In the genomic region with DNA sequence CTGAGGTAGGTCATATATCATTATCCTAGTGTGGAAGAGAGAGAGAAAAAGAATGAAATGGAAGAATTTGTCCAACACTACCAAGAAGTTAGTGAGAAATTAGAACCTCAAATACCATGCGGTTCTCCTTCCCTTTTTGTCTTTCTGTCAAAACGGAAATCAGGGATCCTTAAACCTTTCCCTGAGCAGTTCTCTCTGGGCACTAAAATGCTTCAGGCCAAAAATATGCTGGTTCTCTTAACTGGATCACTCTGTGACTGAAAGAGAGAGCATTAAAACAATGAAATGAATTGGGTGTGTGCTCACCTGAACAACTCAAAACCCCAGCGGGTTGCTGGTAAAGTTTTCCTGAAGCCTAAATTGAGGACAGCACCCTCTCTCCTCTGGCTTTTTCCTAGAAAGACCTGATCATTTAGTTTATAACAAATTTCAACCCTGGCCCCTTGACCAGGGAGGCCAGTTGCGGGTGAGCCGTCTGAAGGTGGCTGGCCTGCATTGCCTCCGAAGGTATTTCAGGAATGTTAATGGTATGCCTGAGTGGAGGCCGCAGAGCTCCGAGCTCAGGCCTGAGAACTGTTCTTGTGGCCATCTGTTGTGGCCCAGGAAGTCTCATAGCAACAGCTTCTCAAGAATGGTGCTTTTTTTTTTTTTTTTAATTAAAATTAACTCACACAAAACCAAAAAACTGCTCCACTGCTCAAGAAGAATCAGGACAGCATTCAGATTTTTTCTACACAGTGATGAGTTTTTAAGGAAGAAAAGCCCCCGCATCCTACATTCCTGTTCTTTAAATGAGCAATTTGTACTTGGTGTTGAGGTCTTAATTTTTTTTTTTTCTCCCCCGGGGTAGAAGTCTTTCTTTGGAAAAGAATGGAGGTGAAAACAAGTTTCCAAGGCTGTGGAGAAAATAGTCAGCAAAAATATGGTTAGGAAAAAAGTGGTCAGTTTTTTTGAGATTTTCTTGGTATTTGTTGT, we compare ENCODE assay signal across 10 cellular contexts.
DNase-seq lines count a peak whose midpoint lies in the region; ATAC-seq and TF ChIP-seq lines count a peak whose summit lies in the region.
"Had no signal": no experiment of that assay in that cellular context is flagged by ENCODE, and none has a peak within 500 bp of the region (broad histone marks: within the 10 kb centered on the region; RNA-seq: fewer than 3 reads in every experiment).

No MANE protein-coding gene starts in this region.

- peaks cover 0 to 3% (median 0%) of the 10 kb centered on the region in 7 donors for H3K9me3 Mint-ChIP-seq in CD14-positive monocyte
- H3K9me3 Mint-ChIP-seq in activated CD4-positive, alpha-beta T cell treated with anti-CD3 and anti-CD28 coated beads, Interleukin-2, amount 10 ng/mL, durations not matched to agents 24 days and 14 days: no peaks in the 10 kb centered on the region

- H3K4me3 Mint-ChIP-seq in CD14-positive monocyte: no peak overlapping the region
- H3K4me3 Mint-ChIP-seq in activated CD4-positive, alpha-beta T cell treated with anti-CD3 and anti-CD28 coated beads, Interleukin-2, amount 10 ng/mL, durations not matched to agents 24 days and 14 days: no peak overlapping the region

- no peaks in the 10 kb centered on the region for H3K36me3 ChIP-seq in duodenal mucosa (ENCODE audit: control insufficient read depth in 1 of 2, insufficient read depth in 2 of 2, low read length in 2 of 2)
- H3K36me3 ChIP-seq in lower lobe of right lung: no peaks in the 10 kb centered on the region
- no peaks in the 10 kb centered on the region for H3K36me3 ChIP-seq in uterus
- H3K36me3 ChIP-seq: adrenal gland had no signal

- H3K4me3 ChIP-seq in duodenal mucosa (ENCODE audit: low read depth in 1 of 2, low read length in 2 of 2) (peak overlapping the region in 1 of 2 donors; percentile 27), lower lobe of right lung (no peak overlapping the region), uterus (no peak overlapping the region)
- H3K4me3 ChIP-seq: adrenal gland had no signal

- DNase-seq in DMS 273 (lab: John Stamatoyannopoulos, UW; ENCODE audit: unreplicated experiment) (peak; percentile 3), DMS 273 treated with DMSO at 0.1 percent for 48 hours (lab: John Stamatoyannopoulos, UW) (no peak), lower lobe of right lung (peak; percentile 81), uterus (no peak), CD14-positive monocyte (ENCODE audit: low spot score) (no peak)
- no peak for DNase-seq in stimulated activated CD4-positive, alpha-beta T cell treated with anti-CD3 and anti-CD28 coated beads, Interleukin-2, amount 100 ng/mL, for 24 hours
- DNase-seq in activated CD4-positive, alpha-beta T cell treated with anti-CD3 and anti-CD28 coated beads, Interleukin-2, amount 10 ng/mL, durations not matched to agents 24 days and 14 days: no peak

- peak overlapping the region; percentile 26 to 49 for H3K9ac ChIP-seq in duodenal mucosa (ENCODE audit: low read depth in 1 of 2, low read length in 2 of 2)

- H3K27me3 ChIP-seq in duodenal mucosa (ENCODE audit: control insufficient read depth in 1 of 2, insufficient read depth in 2 of 2, low read length in 2 of 2) (peaks cover 0 to 2% of the 10 kb centered on the region in 2 donors), lower lobe of right lung (ENCODE audit: low read depth) (peaks cover 4% of the 10 kb centered on the region), uterus (no peaks in the 10 kb centered on the region)
- H3K27me3 ChIP-seq: adrenal gland had no signal

- TF ChIP-seq CTCF in lower lobe of right lung (IDR thresholded peaks at IDR 0.05) (no peak), uterus (IDR thresholded peaks at IDR 0.05) (no peak), CD14-positive monocyte (IDR thresholded peaks at IDR 0.05) (no peak)

- peak; percentile 90 for ATAC-seq in lower lobe of right lung

- H3K27ac ChIP-seq in duodenal mucosa (ENCODE audit: low read depth, low read length) (peak overlapping the region; percentile 53), lower lobe of right lung (peak overlapping the region; percentile 88), uterus (peak overlapping the region; percentile 13 to 43)
- H3K27ac ChIP-seq: 22Rv1 had no signal

- TF ChIP-seq POLR2A in uterus (IDR thresholded peaks at IDR 0.05): no peak

- intact Hi-C loops in lower lobe of right lung (cut with DNase I) (no loop called here), uterus (cut with DNase I; ENCODE audit: low total_unique reads) (no loop called here), CD14-positive monocyte (cut with micrococcal nuclease) (no loop called here)
- intact Hi-C loops in activated CD4-positive, alpha-beta T cell treated with anti-CD3 and anti-CD28 coated beads, Interleukin-2, amount 10 ng/mL, durations not matched to agents 24 days and 14 days (cut with micrococcal nuclease): no loop called here

- peaks cover 22 to 25% (median 24%) of the 10 kb centered on the region in 3 donors for H3K27me3 Mint-ChIP-seq in CD14-positive monocyte (ENCODE audit: low read depth in 3 of 3)
- H3K27me3 Mint-ChIP-seq in activated CD4-positive, alpha-beta T cell treated with anti-CD3 and anti-CD28 coated beads, Interleukin-2, amount 10 ng/mL, durations not matched to agents 24 days and 14 days: peaks cover 38% of the 10 kb centered on the region

- H3K36me3 Mint-ChIP-seq in CD14-positive monocyte: no peaks in the 10 kb centered on the region
- no peaks in the 10 kb centered on the region for H3K36me3 Mint-ChIP-seq in activated CD4-positive, alpha-beta T cell treated with anti-CD3 and anti-CD28 coated beads, Interleukin-2, amount 10 ng/mL, durations not matched to agents 24 days and 14 days (ENCODE audit: low read depth)

- H3K4me1 ChIP-seq in duodenal mucosa (ENCODE audit: control insufficient read depth in 1 of 2, insufficient read depth in 2 of 2, low read length in 2 of 2) (peaks cover 33 to 54% of the 10 kb centered on the region in 2 donors), lower lobe of right lung (peaks cover 15% of the 10 kb centered on the region), uterus (no peaks in the 10 kb centered on the region)

- H3K9me3 ChIP-seq in duodenal mucosa (ENCODE audit: control insufficient read depth in 1 of 2, low read length in 2 of 2) (no peaks in the 10 kb centered on the region), lower lobe of right lung (no peaks in the 10 kb centered on the region), uterus (no peaks in the 10 kb centered on the region)
- H3K9me3 ChIP-seq: adrenal gland had no signal

- H3K27ac Mint-ChIP-seq in CD14-positive monocyte: no peak overlapping the region
- no peak overlapping the region for H3K27ac Mint-ChIP-seq in activated CD4-positive, alpha-beta T cell treated with anti-CD3 and anti-CD28 coated beads, Interleukin-2, amount 10 ng/mL, durations not matched to agents 24 days and 14 days

- H3K4me1 Mint-ChIP-seq in CD14-positive monocyte: peaks cover 10% of the 10 kb centered on the region
- peaks cover 4% of the 10 kb centered on the region for H3K4me1 Mint-ChIP-seq in activated CD4-positive, alpha-beta T cell treated with anti-CD3 and anti-CD28 coated beads, Interleukin-2, amount 10 ng/mL, durations not matched to agents 24 days and 14 days

Comparison
In these comparisons a context has a peak if more than half of its experiments do, and no peak if none do; other contexts are left out.
1. DNase-seq: peak in DMS 273 (single experiment) and lower lobe of right lung (single experiment); none in DMS 273 treated with DMSO at 0.1 percent for 48 hours (single experiment), uterus (0 of 2), CD14-positive monocyte (single experiment), stimulated activated CD4-positive, alpha-beta T cell treated with anti-CD3 and anti-CD28 coated beads, Interleukin-2, amount 100 ng/mL, for 24 hours (0 of 2) and activated CD4-positive, alpha-beta T cell treated with anti-CD3 and anti-CD28 coated beads, Interleukin-2, amount 10 ng/mL, durations not matched to agents 24 days and 14 days (single experiment).
2. H3K27ac ChIP-seq: peak in every context shown above with its lines; median percentile 88 in lower lobe of right lung; 53 in duodenal mucosa; 28 in uterus.